ENCODE assay signal across 18 cellular contexts in genomic region chr10:74901240-74901827, GRCh38.
DNase-seq lines count a peak whose midpoint lies in the region; TF ChIP-seq lines count a peak whose summit lies in the region.
"Had no signal": no experiment of that assay in that cellular context is flagged by ENCODE, and none has a peak within 500 bp of the region (broad histone marks: within the 10 kb centered on the region; RNA-seq: fewer than 3 reads in every experiment).

No MANE protein-coding gene starts in this region.

- no peaks in the 10 kb centered on the region for H3K27me3 ChIP-seq in CD4-positive, alpha-beta memory T cell (ENCODE audit: insufficient read depth, low read length)
- H3K27me3 ChIP-seq: right atrium auricular region, transverse colon had no signal

- no peaks in the 10 kb centered on the region for H3K9me3 ChIP-seq in CD4-positive, alpha-beta memory T cell (ENCODE audit: control insufficient read depth in 1 of 2, low read length in 2 of 2)
- H3K9me3 ChIP-seq: right atrium auricular region, transverse colon had no signal

- peak; percentile 41 for DNase-seq in DMS153 (lab: John Stamatoyannopoulos, UW)
- DNase-seq in DMS153 treated with DMSO at 0.1 percent for 48 hours (lab: John Stamatoyannopoulos, UW; ENCODE audit: unreplicated experiment), result no peak
- DNase-seq in NCI-H146 (lab: John Stamatoyannopoulos, UW), result peak; percentile 44
- no peak for DNase-seq in activated T-helper 1 cell treated with anti-CD3 and anti-CD28 coated beads, Interleukin-12 subunit alpha, Interleukin-12 subunit beta, Interleukin-2, Interleukin-4 antibody, amounts not matched to agents 30 ng/mL and 10 ng/mL and 1 ng/mL, durations not matched to agents 14 hours and 24 hours and 36 hours (ENCODE audit: low spot score)
- DNase-seq in nephron progenitor cell, result no peak
- DNase-seq in HEK293T (ENCODE audit: extremely low spot score), result no peak
- no peak for DNase-seq in AG08396 (ENCODE audit: low spot score)
- no peak for DNase-seq in CD4-positive, alpha-beta memory T cell
- DNase-seq: activated CD4-positive, alpha-beta T cell treated with anti-CD3 and anti-CD28 coated beads for 1 hour; effector CD8-positive, alpha-beta T cell; GF-D8; left ventricle myocardium superior; NCI-H345; RPMI8226; transverse colon had no signal

- peaks cover 44% of the 10 kb centered on the region for H3K4me1 ChIP-seq in CD4-positive, alpha-beta memory T cell (ENCODE audit: insufficient read depth, low read length)

- no peaks in the 10 kb centered on the region for H3K9me3 Mint-ChIP-seq in activated T-helper 1 cell treated with anti-CD3 and anti-CD28 coated beads, Interleukin-12 subunit alpha, Interleukin-12 subunit beta, Interleukin-2, Interleukin-4 antibody, amounts not matched to agents 30 ng/mL and 10 ng/mL and 1 ng/mL, durations not matched to agents 14 hours and 24 hours and 36 hours
- no peaks in the 10 kb centered on the region for H3K9me3 Mint-ChIP-seq in nephron progenitor cell
- no peaks in the 10 kb centered on the region for H3K9me3 Mint-ChIP-seq in CD4-positive, alpha-beta memory T cell
- H3K9me3 Mint-ChIP-seq: T-helper 1 cell treated with Interleukin-12 subunit alpha and Interleukin-12 subunit beta and Interleukin-4 antibody, amounts not matched to agents 30 μg/mL and 1 μg/mL, for 36 hours had no signal

- CTCF ChIA-PET in HEK293T (lab: Yijun Ruan, JAX), result no interaction called here
- CTCF ChIA-PET in CD4-positive, alpha-beta memory T cell (lab: Charles Lee; ENCODE audit: partially characterized antibody), result no interaction called here

- H3K36me3 Mint-ChIP-seq in activated T-helper 1 cell treated with anti-CD3 and anti-CD28 coated beads, Interleukin-12 subunit alpha, Interleukin-12 subunit beta, Interleukin-2, Interleukin-4 antibody, amounts not matched to agents 30 ng/mL and 10 ng/mL and 1 ng/mL, durations not matched to agents 14 hours and 24 hours and 36 hours (ENCODE audit: low read depth), result peaks cover 10% of the 10 kb centered on the region
- H3K36me3 Mint-ChIP-seq in nephron progenitor cell (ENCODE audit: low read depth), result peaks cover 3% of the 10 kb centered on the region
- H3K36me3 Mint-ChIP-seq in CD4-positive, alpha-beta memory T cell, result peaks cover 0 to 3% of the 10 kb centered on the region in 2 donors

- peak overlapping the region; percentile 53 for H3K27ac Mint-ChIP-seq in activated T-helper 1 cell treated with anti-CD3 and anti-CD28 coated beads, Interleukin-12 subunit alpha, Interleukin-12 subunit beta, Interleukin-2, Interleukin-4 antibody, amounts not matched to agents 30 ng/mL and 10 ng/mL and 1 ng/mL, durations not matched to agents 14 hours and 24 hours and 36 hours
- peak overlapping the region; percentile 0 for H3K27ac Mint-ChIP-seq in nephron progenitor cell
- H3K27ac Mint-ChIP-seq in CD4-positive, alpha-beta memory T cell, result peak overlapping the region in 3 of 7 donors; percentile 20 to 62 (median 24)

- H3K4me1 Mint-ChIP-seq in activated T-helper 1 cell treated with anti-CD3 and anti-CD28 coated beads, Interleukin-12 subunit alpha, Interleukin-12 subunit beta, Interleukin-2, Interleukin-4 antibody, amounts not matched to agents 30 ng/mL and 10 ng/mL and 1 ng/mL, durations not matched to agents 14 hours and 24 hours and 36 hours (ENCODE audit: low read depth), result peaks cover 56% of the 10 kb centered on the region
- H3K4me1 Mint-ChIP-seq in nephron progenitor cell, result peaks cover 35% of the 10 kb centered on the region
- peaks cover 49 to 68% (median 58%) of the 10 kb centered on the region in 4 donors for H3K4me1 Mint-ChIP-seq in CD4-positive, alpha-beta memory T cell

- no peak overlapping the region for H3K4me3 ChIP-seq in CD4-positive, alpha-beta memory T cell (ENCODE audit: low read length in 2 of 2)
- H3K4me3 ChIP-seq: right atrium auricular region, transverse colon had no signal

- no peak overlapping the region for H3K27ac ChIP-seq in CD4-positive, alpha-beta memory T cell (ENCODE audit: low read depth, low read length)
- H3K27ac ChIP-seq: 22Rv1, right atrium auricular region, transverse colon had no signal

- TF ChIP-seq CTCF in nephron progenitor cell (IDR thresholded peaks at IDR 0.05), result no peak

- no peak overlapping the region for H3K4me3 Mint-ChIP-seq in activated T-helper 1 cell treated with anti-CD3 and anti-CD28 coated beads, Interleukin-12 subunit alpha, Interleukin-12 subunit beta, Interleukin-2, Interleukin-4 antibody, amounts not matched to agents 30 ng/mL and 10 ng/mL and 1 ng/mL, durations not matched to agents 14 hours and 24 hours and 36 hours
- no peak overlapping the region for H3K4me3 Mint-ChIP-seq in nephron progenitor cell
- H3K4me3 Mint-ChIP-seq in CD4-positive, alpha-beta memory T cell, result peak overlapping the region in 3 of 8 donors; percentile 29 to 45 (median 40)
- H3K4me3 Mint-ChIP-seq: T-helper 1 cell treated with Interleukin-12 subunit alpha and Interleukin-12 subunit beta and Interleukin-4 antibody, amounts not matched to agents 30 μg/mL and 1 μg/mL, for 36 hours had no signal

- intact Hi-C loops in activated T-helper 1 cell treated with anti-CD3 and anti-CD28 coated beads, Interleukin-12 subunit alpha, Interleukin-12 subunit beta, Interleukin-2, Interleukin-4 antibody, amounts not matched to agents 30 ng/mL and 10 ng/mL and 1 ng/mL, durations not matched to agents 14 hours and 24 hours and 36 hours (cut with micrococcal nuclease), result no loop called here
- intact Hi-C loops in CD4-positive, alpha-beta memory T cell (cut with micrococcal nuclease), result no loop called here

- POLR2A ChIA-PET in HEK293T (lab: Yijun Ruan, JAX), result no interaction called here
- POLR2A ChIA-PET in CD4-positive, alpha-beta memory T cell (lab: Charles Lee; ENCODE audit: partially characterized antibody), result interaction anchor here (0.9 kb wide), 1 partner anchor 8 kb away, joined by 3 read pairs; no protein-coding TSS in a partner anchor

- H3K36me3 ChIP-seq in CD4-positive, alpha-beta memory T cell (ENCODE audit: insufficient read depth, low read length), result no peaks in the 10 kb centered on the region
- H3K36me3 ChIP-seq: right atrium auricular region, transverse colon had no signal

- no peaks in the 10 kb centered on the region for H3K27me3 Mint-ChIP-seq in activated T-helper 1 cell treated with anti-CD3 and anti-CD28 coated beads, Interleukin-12 subunit alpha, Interleukin-12 subunit beta, Interleukin-2, Interleukin-4 antibody, amounts not matched to agents 30 ng/mL and 10 ng/mL and 1 ng/mL, durations not matched to agents 14 hours and 24 hours and 36 hours (ENCODE audit: insufficient read depth)
- H3K27me3 Mint-ChIP-seq in nephron progenitor cell (ENCODE audit: low read depth, poor library complexity), result no peaks in the 10 kb centered on the region
- no peaks in the 10 kb centered on the region for H3K27me3 Mint-ChIP-seq in CD4-positive, alpha-beta memory T cell

TF ChIP-seq in HEK293T, 16 proteins besides CTCF, POLR2A, EP300 and RAD21:
- no peak for TF ChIP-seq ZNF384 (IDR thresholded peaks at IDR 0.05)
- TF ChIP-seq PKNOX1 (IDR thresholded peaks at IDR 0.05), result no peak
- no peak for TF ChIP-seq CTBP1 (IDR thresholded peaks at IDR 0.05; ENCODE audit: borderline replicate concordance)
- TF ChIP-seq SUZ12 (IDR thresholded peaks at IDR 0.05), result no peak
- TF ChIP-seq FOXM1 (IDR thresholded peaks at IDR 0.05; ENCODE audit: borderline replicate concordance), result no peak
- TF ChIP-seq LEF1 (IDR thresholded peaks at IDR 0.05; ENCODE audit: borderline replicate concordance), result no peak
- no peak for TF ChIP-seq ARNT (IDR thresholded peaks at IDR 0.05)
- no peak for TF ChIP-seq TARDBP (IDR thresholded peaks at IDR 0.05)
- TF ChIP-seq FOXK2 (IDR thresholded peaks at IDR 0.05), result no peak

Comparison
In these comparisons a context has a peak if more than half of its experiments do, and no peak if none do; other contexts are left out.
1. DNase-seq: peak in DMS153 (single experiment) and NCI-H146 (single experiment); none in DMS153 treated with DMSO at 0.1 percent for 48 hours (single experiment), activated T-helper 1 cell treated with anti-CD3 and anti-CD28 coated beads, Interleukin-12 subunit alpha, Interleukin-12 subunit beta, Interleukin-2, Interleukin-4 antibody, amounts not matched to agents 30 ng/mL and 10 ng/mL and 1 ng/mL, durations not matched to agents 14 hours and 24 hours and 36 hours (single experiment), nephron progenitor cell (single experiment), HEK293T (single experiment), AG08396 (single experiment) and CD4-positive, alpha-beta memory T cell (0 of 5).